Comparison of ENCODE assay signal across 2 cellular contexts in genomic region chr11:75362285-75362684, GRCh38.
TF ChIP-seq lines count a peak whose summit lies in the region.
"Not testable (repeated sequence)": the region's sequence is repeated elsewhere in the genome, so short reads cannot be mapped to it uniquely, and the experiment has no call there.

No MANE protein-coding gene starts in this region.

TF ChIP-seq in HEK293, 187 proteins besides CTCF, POLR2A, EP300 and RAD21:
- TF ChIP-seq ZSCAN4 (tag by site-specific recombination; IDR thresholded peaks at IDR 0.05): peak; percentile 86; the same call in 1 of the 2 replicates
TF ChIP-seq in HEK293: peak in this region for 1; not testable (repeated sequence) for 186.

TF ChIP-seq in K562, 482 proteins besides CTCF, POLR2A, EP300 and RAD21:
- TF ChIP-seq CBFA2T3 (IDR thresholded peaks at IDR 0.05): peak; percentile 55
- peak; percentile 49; the same call in 1 of the 2 replicates for TF ChIP-seq ATF3 (IDR thresholded peaks at IDR 0.05)
- TF ChIP-seq ATF3 (CRISPR knock-in tag; conservative IDR thresholded peaks at IDR 0.05); JUND (IDR thresholded peaks at IDR 0.05; ENCODE audit: borderline replicate concordance, low read depth, low read length); TOE1 (CRISPR knock-in tag; IDR thresholded peaks at IDR 0.05; ENCODE audit: borderline replicate concordance, low read depth): not testable (repeated sequence)
- 0 out of 2 replicates have a peak, but pooled peaks have one; percentile 20 for TF ChIP-seq DPF2 (IDR thresholded peaks at IDR 0.05)
- 0 out of 2 replicates have a peak, but pooled peaks have one; percentile 34 for TF ChIP-seq EP400 (IDR thresholded peaks at IDR 0.05)
- TF ChIP-seq CEBPB (tag; IDR thresholded peaks at IDR 0.05): peak; percentile 38
- 0 out of 2 replicates have a peak, but pooled peaks have one; percentile 13 for TF ChIP-seq ARID1B (IDR thresholded peaks at IDR 0.05)
- peak; percentile 18; the same call in 1 of the 2 replicates for TF ChIP-seq TAL1 (IDR thresholded peaks at IDR 0.05)
- peak; percentile 37; the same call in 1 of the 3 replicates for TF ChIP-seq JUND (tag; IDR thresholded peaks at IDR 0.05; ENCODE audit: borderline replicate concordance, low read depth, low read length)
- peak; percentile 45; the same call in 1 of the 2 replicates for TF ChIP-seq CEBPG (CRISPR knock-in tag; IDR thresholded peaks at IDR 0.05)
- TF ChIP-seq CEBPG (tag; conservative IDR thresholded peaks at IDR 0.05 in 1 of 2, IDR thresholded peaks at IDR 0.05 in 1 of 2): peak in 1 of 2 experiments; percentile 33; a peak in 1 of 4 replicates
- peak; percentile 65; the same call in 1 of the 2 replicates for TF ChIP-seq ATF7 (IDR thresholded peaks at IDR 0.05)
- 0 out of 2 replicates have a peak, but pooled peaks have one; percentile 17 for TF ChIP-seq TOE1 (IDR thresholded peaks at IDR 0.05; ENCODE audit: borderline replicate concordance)
